3 cellular contexts compared by ENCODE assay signal in genomic region chr21:45926281-45926680, GRCh38.
TF ChIP-seq lines count a peak whose summit lies in the region.

No MANE protein-coding gene starts in this region.

TF ChIP-seq in SK-N-SH, 30 proteins besides CTCF, POLR2A, EP300 and RAD21 (continued from another document):
- no peak for TF ChIP-seq MAX (IDR thresholded peaks at IDR 0.05; ENCODE audit: low read depth)
- no peak for TF ChIP-seq TEAD4 (IDR thresholded peaks at IDR 0.05; ENCODE audit: borderline replicate concordance, insufficient read depth)
- no peak for TF ChIP-seq MXI1 (IDR thresholded peaks at IDR 0.05; ENCODE audit: low read depth, low read length)
- no peak for TF ChIP-seq ELF1 (IDR thresholded peaks at IDR 0.05)
- TF ChIP-seq FOSL2 (IDR thresholded peaks at IDR 0.05; ENCODE audit: borderline replicate concordance, low read depth): no peak
- no peak for TF ChIP-seq EZH2phosphoT487 (IDR thresholded peaks at IDR 0.05; ENCODE audit: borderline replicate concordance, low read depth)
- no peak for TF ChIP-seq YY1 (IDR thresholded peaks at IDR 0.05; ENCODE audit: low read depth)
- no peak for TF ChIP-seq POLR2AphosphoS5 (IDR thresholded peaks at IDR 0.05; ENCODE audit: low read depth, low read length)
- TF ChIP-seq NRF1 (IDR thresholded peaks at IDR 0.05; ENCODE audit: low read depth, low read length): no peak
- TF ChIP-seq GABPA (IDR thresholded peaks at IDR 0.05; ENCODE audit: low read depth): no peak
- TF ChIP-seq, protein P1, sequence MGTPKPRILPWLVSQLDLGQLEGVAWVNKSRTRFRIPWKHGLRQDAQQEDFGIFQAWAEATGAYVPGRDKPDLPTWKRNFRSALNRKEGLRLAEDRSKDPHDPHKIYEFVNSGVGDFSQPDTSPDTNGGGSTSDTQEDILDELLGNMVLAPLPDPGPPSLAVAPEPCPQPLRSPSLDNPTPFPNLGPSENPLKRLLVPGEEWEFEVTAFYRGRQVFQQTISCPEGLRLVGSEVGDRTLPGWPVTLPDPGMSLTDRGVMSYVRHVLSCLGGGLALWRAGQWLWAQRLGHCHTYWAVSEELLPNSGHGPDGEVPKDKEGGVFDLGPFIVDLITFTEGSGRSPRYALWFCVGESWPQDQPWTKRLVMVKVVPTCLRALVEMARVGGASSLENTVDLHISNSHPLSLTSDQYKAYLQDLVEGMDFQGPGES (IDR thresholded peaks at IDR 0.05; ENCODE audit: low read depth, low read length): no peak
- no peak for TF ChIP-seq CHD2 (IDR thresholded peaks at IDR 0.05; ENCODE audit: low read length, partially characterized antibody)
- no peak for TF ChIP-seq TAF1 (IDR thresholded peaks at IDR 0.05; ENCODE audit: borderline replicate concordance, low read depth, low read length)
- no peak for TF ChIP-seq MEF2A (IDR thresholded peaks at IDR 0.05; ENCODE audit: borderline replicate concordance, low read depth)
- no peak for TF ChIP-seq RXRA (IDR thresholded peaks at IDR 0.05; ENCODE audit: borderline replicate concordance, low read depth)
- TF ChIP-seq TCF12 (IDR thresholded peaks at IDR 0.05): no peak

TF ChIP-seq in SK-N-SH treated with all-trans-retinoic acid at 6 μM for 48 hours, 23 proteins besides CTCF, POLR2A, EP300 and RAD21 (continued from another document):
- TF ChIP-seq, protein P2, sequence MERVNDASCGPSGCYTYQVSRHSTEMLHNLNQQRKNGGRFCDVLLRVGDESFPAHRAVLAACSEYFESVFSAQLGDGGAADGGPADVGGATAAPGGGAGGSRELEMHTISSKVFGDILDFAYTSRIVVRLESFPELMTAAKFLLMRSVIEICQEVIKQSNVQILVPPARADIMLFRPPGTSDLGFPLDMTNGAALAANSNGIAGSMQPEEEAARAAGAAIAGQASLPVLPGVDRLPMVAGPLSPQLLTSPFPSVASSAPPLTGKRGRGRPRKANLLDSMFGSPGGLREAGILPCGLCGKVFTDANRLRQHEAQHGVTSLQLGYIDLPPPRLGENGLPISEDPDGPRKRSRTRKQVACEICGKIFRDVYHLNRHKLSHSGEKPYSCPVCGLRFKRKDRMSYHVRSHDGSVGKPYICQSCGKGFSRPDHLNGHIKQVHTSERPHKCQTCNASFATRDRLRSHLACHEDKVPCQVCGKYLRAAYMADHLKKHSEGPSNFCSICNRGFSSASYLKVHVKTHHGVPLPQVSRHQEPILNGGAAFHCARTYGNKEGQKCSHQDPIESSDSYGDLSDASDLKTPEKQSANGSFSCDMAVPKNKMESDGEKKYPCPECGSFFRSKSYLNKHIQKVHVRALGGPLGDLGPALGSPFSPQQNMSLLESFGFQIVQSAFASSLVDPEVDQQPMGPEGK (CRISPR knock-in tag; IDR thresholded peaks at IDR 0.05; ENCODE audit: borderline replicate concordance): no peak
- TF ChIP-seq RARB (CRISPR knock-in tag; IDR thresholded peaks at IDR 0.05): no peak
- TF ChIP-seq TSHZ2 (CRISPR knock-in tag; IDR thresholded peaks at IDR 0.05): no peak
- TF ChIP-seq CSDC2 (CRISPR knock-in tag; IDR thresholded peaks at IDR 0.05): no peak

TF ChIP-seq in K562, 482 proteins besides CTCF, POLR2A, EP300 and RAD21 (continued from another document):
- TF ChIP-seq, protein P3, sequence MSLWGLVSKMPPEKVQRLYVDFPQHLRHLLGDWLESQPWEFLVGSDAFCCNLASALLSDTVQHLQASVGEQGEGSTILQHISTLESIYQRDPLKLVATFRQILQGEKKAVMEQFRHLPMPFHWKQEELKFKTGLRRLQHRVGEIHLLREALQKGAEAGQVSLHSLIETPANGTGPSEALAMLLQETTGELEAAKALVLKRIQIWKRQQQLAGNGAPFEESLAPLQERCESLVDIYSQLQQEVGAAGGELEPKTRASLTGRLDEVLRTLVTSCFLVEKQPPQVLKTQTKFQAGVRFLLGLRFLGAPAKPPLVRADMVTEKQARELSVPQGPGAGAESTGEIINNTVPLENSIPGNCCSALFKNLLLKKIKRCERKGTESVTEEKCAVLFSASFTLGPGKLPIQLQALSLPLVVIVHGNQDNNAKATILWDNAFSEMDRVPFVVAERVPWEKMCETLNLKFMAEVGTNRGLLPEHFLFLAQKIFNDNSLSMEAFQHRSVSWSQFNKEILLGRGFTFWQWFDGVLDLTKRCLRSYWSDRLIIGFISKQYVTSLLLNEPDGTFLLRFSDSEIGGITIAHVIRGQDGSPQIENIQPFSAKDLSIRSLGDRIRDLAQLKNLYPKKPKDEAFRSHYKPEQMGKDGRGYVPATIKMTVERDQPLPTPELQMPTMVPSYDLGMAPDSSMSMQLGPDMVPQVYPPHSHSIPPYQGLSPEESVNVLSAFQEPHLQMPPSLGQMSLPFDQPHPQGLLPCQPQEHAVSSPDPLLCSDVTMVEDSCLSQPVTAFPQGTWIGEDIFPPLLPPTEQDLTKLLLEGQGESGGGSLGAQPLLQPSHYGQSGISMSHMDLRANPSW (CRISPR knock-in tag; IDR thresholded peaks at IDR 0.05): no peak
- TF ChIP-seq HDAC3 (IDR thresholded peaks at IDR 0.05; ENCODE audit: borderline replicate concordance, partially characterized antibody) (no peak), EHMT2 (IDR thresholded peaks at IDR 0.05) (no peak), SP1 (CRISPR knock-in tag; IDR thresholded peaks at IDR 0.05) (no peak), HDAC1 (IDR thresholded peaks at IDR 0.05) (no peak)
